19 cellular contexts compared by ENCODE assay signal in genomic region chr9:89768051-89768450, GRCh38.
DNase-seq lines count a peak whose midpoint lies in the region; ATAC-seq and TF ChIP-seq lines count a peak whose summit lies in the region.
"Had no signal": no experiment of that assay in that cellular context is flagged by ENCODE, and none has a peak within 500 bp of the region (broad histone marks: within the 10 kb centered on the region; RNA-seq: fewer than 3 reads in every experiment).

No MANE protein-coding gene starts in this region.

- H3K4me1 ChIP-seq in OCI-LY3 (ENCODE audit: low read length): peaks cover 24% of the 10 kb centered on the region
- peaks cover 3 to 20% (median 7%) of the 10 kb centered on the region in 5 donors for H3K4me1 ChIP-seq in subcutaneous abdominal adipose tissue (ENCODE audit: control insufficient read depth in 5 of 5, insufficient read depth in 5 of 5, low read length in 5 of 5)
- H3K4me1 ChIP-seq: Caco-2 had no signal

- H3K27me3 Mint-ChIP-seq in activated naive CD4-positive, alpha-beta T cell treated with anti-CD3 and anti-CD28 coated beads for 36 hours (ENCODE audit: low read depth): no peaks in the 10 kb centered on the region

- no peak for TF ChIP-seq CTCF in OCI-LY3 (IDR thresholded peaks at IDR 0.05; ENCODE audit: low read depth, low read length)

- H3K36me3 ChIP-seq in OCI-LY3 (replicated peaks; ENCODE audit: low read depth, low read length) (peaks cover 7% of the 10 kb centered on the region), subcutaneous abdominal adipose tissue (ENCODE audit: control insufficient read depth in 5 of 5, insufficient read depth in 5 of 5, low read length in 5 of 5) (no peaks in the 10 kb centered on the region)
- H3K36me3 ChIP-seq: BLaER1 had no signal

- peaks cover 8% of the 10 kb centered on the region; the same call in 1 of the 2 replicates for H3K9me3 ChIP-seq in OCI-LY3 (ENCODE audit: insufficient read depth, low read length)
- no peaks in the 10 kb centered on the region for H3K9me3 ChIP-seq in subcutaneous abdominal adipose tissue (ENCODE audit: control insufficient read depth in 5 of 5, low read length in 5 of 5)
- H3K9me3 ChIP-seq: BLaER1, Caco-2 had no signal

- H3K9ac ChIP-seq in OCI-LY3 (ENCODE audit: low read length) (no peak overlapping the region), subcutaneous abdominal adipose tissue (ENCODE audit: low read length in 5 of 5) (no peak overlapping the region)
- H3K9ac ChIP-seq: BLaER1, GM23248 had no signal

- H3K79me2 ChIP-seq in OCI-LY3 (ENCODE audit: low read length): no peaks in the 10 kb centered on the region

- CTCF ChIA-PET in activated naive CD4-positive, alpha-beta T cell treated with anti-CD3 and anti-CD28 coated beads for 36 hours (lab: Charles Lee): interaction anchor here (1.4 kb wide), 1 partner anchor 10 kb away, joined by 3 read pairs; no protein-coding TSS in a partner anchor

- H3K4me3 ChIP-seq in OCI-LY3 (ENCODE audit: low read length): no peak overlapping the region
- no peak overlapping the region for H3K4me3 ChIP-seq in subcutaneous abdominal adipose tissue (ENCODE audit: low read depth in 1 of 5, low read length in 5 of 5)
- H3K4me3 ChIP-seq: BLaER1, GM23248 had no signal

- H4K20me1 ChIP-seq in OCI-LY3 (ENCODE audit: insufficient read depth, low read length): no peaks in the 10 kb centered on the region
- H4K20me1 ChIP-seq: BLaER1 had no signal

- H3K9me3 Mint-ChIP-seq in activated naive CD4-positive, alpha-beta T cell treated with anti-CD3 and anti-CD28 coated beads for 36 hours: no peaks in the 10 kb centered on the region
- no peaks in the 10 kb centered on the region for H3K9me3 Mint-ChIP-seq in activated naive CD4-positive, alpha-beta T cell treated with anti-CD3 and anti-CD28 coated beads, Interleukin-2, amount 50 U/mL, for 72 hours
- H3K9me3 Mint-ChIP-seq: CD4-positive, CD25-positive, alpha-beta regulatory T cell; CD8-positive, alpha-beta T cell; H9 had no signal

- ATAC-seq in activated naive CD4-positive, alpha-beta T cell treated with anti-CD3 and anti-CD28 coated beads, Interleukin-2, amount 50 U/mL, for 72 hours: no peak
- ATAC-seq in HG02885 (IDR thresholded peaks at IDR 0.05; ENCODE audit: poor library complexity, unreplicated experiment): no peak
- no peak for ATAC-seq in HG02973 (IDR thresholded peaks at IDR 0.05; ENCODE audit: unreplicated experiment)
- no peak for ATAC-seq in left ventricle myocardium superior
- ATAC-seq: CD8-positive, alpha-beta T cell; HCT116 had no signal

- peak overlapping the region; percentile 11 for H3K27ac Mint-ChIP-seq in activated naive CD4-positive, alpha-beta T cell treated with anti-CD3 and anti-CD28 coated beads for 36 hours
- H3K27ac Mint-ChIP-seq in activated naive CD4-positive, alpha-beta T cell treated with anti-CD3 and anti-CD28 coated beads, Interleukin-2, amount 50 U/mL, for 72 hours: no peak overlapping the region
- H3K27ac Mint-ChIP-seq: B cell; CD4-positive, CD25-positive, alpha-beta regulatory T cell; CD8-positive, alpha-beta T cell; H9 had no signal

- peaks cover 6% of the 10 kb centered on the region for H3K4me1 Mint-ChIP-seq in activated naive CD4-positive, alpha-beta T cell treated with anti-CD3 and anti-CD28 coated beads for 36 hours (ENCODE audit: low read depth)

- no peak for DNase-seq in activated naive CD4-positive, alpha-beta T cell treated with anti-CD3 and anti-CD28 coated beads for 36 hours
- no peak for DNase-seq in activated naive CD4-positive, alpha-beta T cell treated with anti-CD3 and anti-CD28 coated beads, Interleukin-2, amount 50 U/mL, for 72 hours (ENCODE audit: low spot score in 2 of 2)
- no peak for DNase-seq in left ventricle myocardium superior
- DNase-seq: Caco-2; CD4-positive, CD25-positive, alpha-beta regulatory T cell; CD8-positive, alpha-beta T cell; DMS153; DND-41; GM23248; H9 had no signal

- H3K27ac ChIP-seq in OCI-LY3 (ENCODE audit: low read length) (0 out of 2 replicates have a peak overlapping the region, but pooled peaks have one; percentile 13), subcutaneous abdominal adipose tissue (ENCODE audit: low read depth, low read length) (peak overlapping the region; percentile 55)
- H3K27ac ChIP-seq: 22Rv1, BLaER1, C4-2B, GM23248 had no signal

- no peak overlapping the region for H3K4me3 Mint-ChIP-seq in activated naive CD4-positive, alpha-beta T cell treated with anti-CD3 and anti-CD28 coated beads for 36 hours
- H3K4me3 Mint-ChIP-seq: B cell; CD4-positive, CD25-positive, alpha-beta regulatory T cell; CD8-positive, alpha-beta T cell; H9 had no signal

- no peak overlapping the region for H3K4me2 ChIP-seq in OCI-LY3 (ENCODE audit: low read length)
- H3K4me2 ChIP-seq: BLaER1 had no signal

- no peaks in the 10 kb centered on the region for H3K36me3 Mint-ChIP-seq in activated naive CD4-positive, alpha-beta T cell treated with anti-CD3 and anti-CD28 coated beads for 36 hours (ENCODE audit: low read depth)
- H3K36me3 Mint-ChIP-seq in activated naive CD4-positive, alpha-beta T cell treated with anti-CD3 and anti-CD28 coated beads, Interleukin-2, amount 50 U/mL, for 72 hours: no peaks in the 10 kb centered on the region
- H3K36me3 Mint-ChIP-seq: CD4-positive, CD25-positive, alpha-beta regulatory T cell; CD8-positive, alpha-beta T cell had no signal

- no peak overlapping the region for H2AFZ ChIP-seq in OCI-LY3 (ENCODE audit: low read depth, low read length)
- H2AFZ ChIP-seq: GM23248 had no signal

- no peaks in the 10 kb centered on the region for H3K27me3 ChIP-seq in OCI-LY3 (ENCODE audit: low read depth, low read length)
- no peaks in the 10 kb centered on the region for H3K27me3 ChIP-seq in subcutaneous abdominal adipose tissue (ENCODE audit: control insufficient read depth in 5 of 5, insufficient read depth in 4 of 5, low read length in 5 of 5)
- H3K27me3 ChIP-seq: BLaER1 had no signal

- intact Hi-C loops in activated naive CD4-positive, alpha-beta T cell treated with anti-CD3 and anti-CD28 coated beads for 36 hours (cut with micrococcal nuclease): no loop called here
- intact Hi-C loops in left ventricle myocardium superior (cut with micrococcal nuclease): no loop called here
